Comparison of ENCODE assay signal across 13 cellular contexts in genomic region chr13:84973661-84974060, GRCh38.
DNase-seq lines count a peak whose midpoint lies in the region; ATAC-seq, FAIRE-seq and TF ChIP-seq lines count a peak whose summit lies in the region.
"Had no signal": no experiment of that assay in that cellular context is flagged by ENCODE, and none has a peak within 500 bp of the region (broad histone marks: within the 10 kb centered on the region; RNA-seq: fewer than 3 reads in every experiment).

No MANE protein-coding gene starts in this region.

- CTCF ChIA-PET in mammary epithelial cell (lab: Charles Lee; ENCODE audit: low non-redundant PET): no interaction called here
- CTCF ChIA-PET in MCF 10A (lab: Yijun Ruan, JAX): no interaction called here
- CTCF ChIA-PET in GM12878 (lab: Yijun Ruan, JAX): no interaction called here

- RAD21 ChIA-PET in GM12878 (lab: Charles Lee; ENCODE audit: unreplicated experiment): interaction anchor here (1.1 kb wide), 1 partner anchor 75 kb away, joined by 3 read pairs; no protein-coding TSS in a partner anchor

- H2AFZ ChIP-seq in mammary epithelial cell (ENCODE audit: low read depth, low read length) (peak overlapping the region; percentile 17), GM12878 (ENCODE audit: control insufficient read depth, low read depth, low read length) (no peak overlapping the region)

- H3K9me3 Mint-ChIP-seq in MCF 10A (ENCODE audit: unreplicated experiment): peaks cover 9% of the 10 kb centered on the region
- peaks cover 1% of the 10 kb centered on the region for H3K9me3 Mint-ChIP-seq in memory B cell
- H3K9me3 Mint-ChIP-seq in stimulated activated memory B cell treated with anti-CD40 and anti-IgM and Interleukin-4, amounts not matched to agents 10 μg/mL and 1 μg/mL and 100 μg/mL, for 72 hours: peaks cover 3% of the 10 kb centered on the region

- H3K9me3 ChIP-seq in mammary epithelial cell (replicated peaks; ENCODE audit: insufficient read depth, low read length) (no peaks in the 10 kb centered on the region), GM12878 (replicated peaks; ENCODE audit: control insufficient read depth, insufficient read depth, low read length) (no peaks in the 10 kb centered on the region), aorta (ENCODE audit: control insufficient read depth, low read length) (no peaks in the 10 kb centered on the region)

- no peak overlapping the region for H3K4me3 Mint-ChIP-seq in MCF 10A (ENCODE audit: unreplicated experiment)
- peak overlapping the region; percentile 52 for H3K4me3 Mint-ChIP-seq in memory B cell
- H3K4me3 Mint-ChIP-seq in stimulated activated memory B cell treated with anti-CD40 and anti-IgM and Interleukin-4, amounts not matched to agents 10 μg/mL and 1 μg/mL and 100 μg/mL, for 72 hours: peak overlapping the region; percentile 55
- H3K4me3 Mint-ChIP-seq: CD4-positive, alpha-beta memory T cell had no signal

- intact Hi-C loops in mammary epithelial cell (cut with micrococcal nuclease) (no loop called here), MCF 10A (cut with micrococcal nuclease) (no loop called here), GM12878 (cut with micrococcal nuclease; ENCODE audit: unreplicated experiment) (no loop called here), aorta (cut with DNase I) (no loop called here)

- H3K4me3 ChIP-seq in mammary epithelial cell (replicated peaks in 1 of 3; ENCODE audit: insufficient read depth in 1 of 3, low read depth in 2 of 3, low read length in 3 of 3) (no peak overlapping the region), GM12878 (no peak overlapping the region), aorta (ENCODE audit: low read length in 2 of 2) (no peak overlapping the region)

- no peaks in the 10 kb centered on the region for H3K36me3 ChIP-seq in mammary epithelial cell (ENCODE audit: insufficient read depth, low read length)
- no peaks in the 10 kb centered on the region for H3K36me3 ChIP-seq in GM12878 (ENCODE audit: control insufficient read depth in 2 of 2, insufficient read depth in 2 of 2, low read length in 1 of 2)
- H3K36me3 ChIP-seq in aorta (ENCODE audit: control insufficient read depth in 1 of 2, insufficient read depth in 2 of 2, low read length in 1 of 2): no peaks in the 10 kb centered on the region

- no peak for TF ChIP-seq CTCF in mammary epithelial cell (conservative IDR thresholded peaks at IDR 0.05 in 1 of 2, IDR thresholded peaks at IDR 0.05 in 1 of 2; ENCODE audit: extremely low read depth in 1 of 2, insufficient read depth in 1 of 2, low read depth in 1 of 2, low read length in 2 of 2)
- no peak for TF ChIP-seq CTCF in MCF 10A (IDR thresholded peaks at IDR 0.05; ENCODE audit: unreplicated experiment)
- TF ChIP-seq CTCF in GM12878 (IDR thresholded peaks at IDR 0.05 in 2 of 3, conservative IDR thresholded peaks at IDR 0.05 in 1 of 3; ENCODE audit: control insufficient read depth in 2 of 3, extremely low read depth in 1 of 3, insufficient read depth in 1 of 3, low read depth in 3 of 3, low read length in 3 of 3): no peak

- H3K27ac Mint-ChIP-seq in MCF 10A (ENCODE audit: low read depth, unreplicated experiment): no peak overlapping the region
- H3K27ac Mint-ChIP-seq in memory B cell: no peak overlapping the region
- H3K27ac Mint-ChIP-seq in stimulated activated memory B cell treated with anti-CD40 and anti-IgM and Interleukin-4, amounts not matched to agents 10 μg/mL and 1 μg/mL and 100 μg/mL, for 72 hours: peak overlapping the region; percentile 46
- H3K27ac Mint-ChIP-seq: CD4-positive, alpha-beta memory T cell had no signal

- H3K4me2 ChIP-seq in mammary epithelial cell (ENCODE audit: insufficient read depth, low read depth, low read length) (no peak overlapping the region), GM12878 (ENCODE audit: control insufficient read depth, insufficient read depth) (no peak overlapping the region)

- no peaks in the 10 kb centered on the region for H3K27me3 ChIP-seq in mammary epithelial cell (ENCODE audit: insufficient read depth, low read length)
- H3K27me3 ChIP-seq in GM12878 (replicated peaks in 1 of 2; ENCODE audit: control insufficient read depth in 2 of 2, insufficient read depth in 2 of 2, low read length in 1 of 2): no peaks in the 10 kb centered on the region
- H3K27me3 ChIP-seq in aorta (ENCODE audit: control insufficient read depth in 1 of 2, insufficient read depth in 2 of 2, low read length in 1 of 2): no peaks in the 10 kb centered on the region

- SMC1A ChIA-PET in GM12878 (lab: Charles Lee; ENCODE audit: uncharacterized antibody, unreplicated experiment): interaction anchor here (1.0 to 1.3 kb wide), 2 partner anchors 10 to 27 kb away, joined by 3 to 4 read pairs; no protein-coding TSS in a partner anchor

- dilution Hi-C loops in mammary epithelial cell (cut with HindIII; ENCODE audit: low sequenced_read_pairs): no loop called here

- no peak for TF ChIP-seq POLR2A in GM12878 (IDR thresholded peaks at IDR 0.05; ENCODE audit: low read depth, low read length)

- H3K4me1 Mint-ChIP-seq in MCF 10A (ENCODE audit: insufficient read depth, unreplicated experiment) (no peaks in the 10 kb centered on the region), memory B cell (no peaks in the 10 kb centered on the region)
- H3K4me1 Mint-ChIP-seq in stimulated activated memory B cell treated with anti-CD40 and anti-IgM and Interleukin-4, amounts not matched to agents 10 μg/mL and 1 μg/mL and 100 μg/mL, for 72 hours: no peaks in the 10 kb centered on the region
- H3K4me1 Mint-ChIP-seq: CD4-positive, alpha-beta memory T cell had no signal

- POLR2A ChIA-PET in MCF 10A (lab: Yijun Ruan, JAX): no interaction called here
- POLR2A ChIA-PET in GM12878 (lab: Charles Lee): no interaction called here

- no peak for TF ChIP-seq RAD21 in GM12878 (IDR thresholded peaks at IDR 0.05; ENCODE audit: insufficient read depth, low read depth, low read length)

- no peaks in the 10 kb centered on the region for H3K36me3 Mint-ChIP-seq in MCF 10A (ENCODE audit: insufficient read depth, unreplicated experiment)
- H3K36me3 Mint-ChIP-seq in memory B cell: no peaks in the 10 kb centered on the region
- no peaks in the 10 kb centered on the region for H3K36me3 Mint-ChIP-seq in stimulated activated memory B cell treated with anti-CD40 and anti-IgM and Interleukin-4, amounts not matched to agents 10 μg/mL and 1 μg/mL and 100 μg/mL, for 72 hours
- H3K36me3 Mint-ChIP-seq: CD4-positive, alpha-beta memory T cell had no signal

- in situ Hi-C loops in mammary epithelial cell (cut with MboI; ENCODE audit: low sequenced_read_pairs in 2 of 2) (no loop called here), GM12878 (cut with MboI) (no loop called here)

- H4K20me1 ChIP-seq in mammary epithelial cell (ENCODE audit: insufficient read depth, low read length): no peaks in the 10 kb centered on the region
- H4K20me1 ChIP-seq in GM12878 (ENCODE audit: control insufficient read depth, insufficient read depth): no peaks in the 10 kb centered on the region

- H3K27ac ChIP-seq in mammary epithelial cell (ENCODE audit: insufficient read depth, low read depth, low read length): no peak overlapping the region
- H3K27ac ChIP-seq in GM12878 (ENCODE audit: control insufficient read depth, insufficient read depth): no peak overlapping the region
- no peak overlapping the region for H3K27ac ChIP-seq in aorta (ENCODE audit: low read depth in 1 of 2, low read length in 2 of 2)

- DNase-seq in mammary epithelial cell: no peak
- DNase-seq in MCF 10A (ENCODE audit: unreplicated experiment): no peak
- DNase-seq in GM12878 (ENCODE audit: low read depth, low spot score): no peak
- DNase-seq in memory B cell (ENCODE audit: low spot score in 2 of 2): no peak
- DNase-seq in aorta: no peak
- DNase-seq in NCI-H2196 (lab: John Stamatoyannopoulos, UW; ENCODE audit: unreplicated experiment): no peak
- DNase-seq: 8988T; CD4-positive, alpha-beta memory T cell; NCI-H187; NCI-H748 treated with DMSO at 0.1 percent for 48 hours had no signal

- no peaks in the 10 kb centered on the region for H3K79me2 ChIP-seq in mammary epithelial cell (ENCODE audit: insufficient read depth, low read length)
- H3K79me2 ChIP-seq in GM12878 (ENCODE audit: control insufficient read depth, insufficient read depth, low read length): no peaks in the 10 kb centered on the region

- no peak overlapping the region for H3K9ac ChIP-seq in mammary epithelial cell (ENCODE audit: insufficient read depth, low read length)
- H3K9ac ChIP-seq in GM12878 (ENCODE audit: control insufficient read depth, insufficient read depth, low read length): no peak overlapping the region

- ATAC-seq in GM12878 (peak; percentile 34), memory B cell (ENCODE audit: low read depth) (no peak), aorta (ENCODE audit: low FRiP score) (no peak), GM21367 (IDR thresholded peaks at IDR 0.05; ENCODE audit: unreplicated experiment) (no peak)
- ATAC-seq in stimulated activated memory B cell treated with anti-CD40 and anti-IgM and Interleukin-4, amounts not matched to agents 10 μg/mL and 1 μg/mL and 100 μg/mL, for 72 hours: no peak
- ATAC-seq: Right ventricle myocardium inferior had no signal

- WGBS in mammary epithelial cell (ENCODE audit: low coverage, missing lambda C conversion rate): 91% methylated on average over 1 of the region's 1 CpG
- 0% methylated on average over 1 of the region's 1 CpG for WGBS in GM12878 (ENCODE audit: insufficient coverage, insufficient replicate concordance, low lambda C conversion rate, missing lambda C conversion rate)
- WGBS in aorta, 2 donors: 87 to 90% methylated on average over 1 of the region's 1 CpG

- H3K27me3 Mint-ChIP-seq in MCF 10A (ENCODE audit: insufficient read depth, unreplicated experiment) (no peaks in the 10 kb centered on the region), memory B cell (no peaks in the 10 kb centered on the region)
- H3K27me3 Mint-ChIP-seq in stimulated activated memory B cell treated with anti-CD40 and anti-IgM and Interleukin-4, amounts not matched to agents 10 μg/mL and 1 μg/mL and 100 μg/mL, for 72 hours: no peaks in the 10 kb centered on the region
- H3K27me3 Mint-ChIP-seq: CD4-positive, alpha-beta memory T cell had no signal

- no peak for TF ChIP-seq EP300 in GM12878 (IDR thresholded peaks at IDR 0.05; ENCODE audit: borderline replicate concordance in 1 of 2, control insufficient read depth in 1 of 2, low read depth in 2 of 2, low read length in 2 of 2)

- FAIRE-seq in GM12878 (lab: Jason Lieb, UNC): no peak

- BruUV-seq in mammary epithelial cell (replicated peaks; lab: Mats Ljungman, UMichigan) (no TSS peak), MCF 10A (replicated peaks; lab: Mats Ljungman, UMichigan) (no TSS peak), GM12878 (replicated peaks; lab: Mats Ljungman, UMichigan) (no TSS peak)

- H3K4me1 ChIP-seq in mammary epithelial cell (ENCODE audit: insufficient read depth, low read length) (no peaks in the 10 kb centered on the region), GM12878 (ENCODE audit: control insufficient read depth, insufficient read depth, low read length) (no peaks in the 10 kb centered on the region), aorta (ENCODE audit: control insufficient read depth in 1 of 2, insufficient read depth in 2 of 2, low read length in 2 of 2) (no peaks in the 10 kb centered on the region)

TF ChIP-seq in GM12878, 131 proteins besides CTCF, POLR2A, EP300 and RAD21 (continues in another document):
- TF ChIP-seq MTA3 (IDR thresholded peaks at IDR 0.05; ENCODE audit: borderline replicate concordance, low read length) (no peak), BMI1 (IDR thresholded peaks at IDR 0.05; ENCODE audit: borderline replicate concordance) (no peak), POLR2AphosphoS5 (IDR thresholded peaks at IDR 0.05; ENCODE audit: low read length) (no peak), YY1 (IDR thresholded peaks at IDR 0.05; ENCODE audit: low read depth, low read length) (no peak)
